In the genomic region with DNA sequence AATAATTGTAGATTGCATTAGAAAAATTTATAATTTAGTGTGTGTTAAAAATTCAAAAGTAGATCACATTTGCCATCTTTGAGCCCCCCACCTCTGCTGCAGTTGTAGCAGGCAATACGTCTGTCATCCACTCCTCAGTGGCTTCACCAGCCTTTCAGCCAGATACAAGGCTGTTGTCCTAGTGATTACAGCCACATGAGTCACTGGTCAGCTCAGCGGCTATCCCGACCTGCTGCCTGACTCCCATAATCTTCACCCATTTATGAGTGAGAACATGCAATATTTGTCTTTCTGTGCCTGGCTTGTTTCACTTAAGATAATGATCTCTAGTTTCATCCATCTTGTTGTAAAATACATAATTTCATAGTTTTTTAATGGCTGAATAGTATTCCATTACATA, we compare ENCODE assay signal across 24 cellular contexts. TPM values are rescaled to one million over a fixed set of nuclear protein-coding genes. Genes with fewer than 3 reads are reported as not detected.
DNase-seq lines count a peak whose midpoint lies in the region; ATAC-seq, FAIRE-seq and TF ChIP-seq lines count a peak whose summit lies in the region.
"Had no signal": no experiment of that assay in that cellular context is flagged by ENCODE, and none has a peak within 500 bp of the region (broad histone marks: within the 10 kb centered on the region; RNA-seq: fewer than 3 reads in every experiment).

No MANE protein-coding gene starts in this region.

- H3K27ac ChIP-seq in HepG2 (ENCODE audit: extremely low read length, insufficient read depth, low read length) = no peak overlapping the region
- H3K27ac ChIP-seq in right lobe of liver = no peak overlapping the region
- no peak overlapping the region for H3K27ac ChIP-seq in fibroblast of lung (ENCODE audit: insufficient read depth, low read length)
- no peak overlapping the region for H3K27ac ChIP-seq in testis
- H3K27ac ChIP-seq: C4-2B, epithelial cell of prostate, Peyer's patch, upper lobe of right lung had no signal

- BruUV-seq in HepG2 (replicated peaks; lab: Mats Ljungman, UMichigan) = no TSS peak

- H3K4me1 ChIP-seq in HepG2 (ENCODE audit: insufficient read depth, low read length) (no peaks in the 10 kb centered on the region), right lobe of liver (no peaks in the 10 kb centered on the region), fibroblast of lung (ENCODE audit: control insufficient read depth, extremely low read depth, insufficient read depth, low read length) (no peaks in the 10 kb centered on the region), testis (no peaks in the 10 kb centered on the region)
- H3K4me1 ChIP-seq: Peyer's patch, upper lobe of right lung had no signal

- H2AFZ ChIP-seq in HepG2 (ENCODE audit: low read length) (no peak overlapping the region), fibroblast of lung (ENCODE audit: low read length) (no peak overlapping the region)

- H3K36me3 ChIP-seq in HepG2 (replicated peaks in 1 of 2; ENCODE audit: control insufficient read depth in 1 of 2, insufficient read depth in 2 of 2, low read length in 2 of 2) (no peaks in the 10 kb centered on the region), right lobe of liver (no peaks in the 10 kb centered on the region), fibroblast of lung (ENCODE audit: control insufficient read depth, insufficient read depth, low read length) (no peaks in the 10 kb centered on the region), testis (ENCODE audit: low read depth, missing control alignments) (no peaks in the 10 kb centered on the region)
- H3K36me3 ChIP-seq: Peyer's patch, upper lobe of right lung had no signal

- TF ChIP-seq CTCF in HepG2 (CRISPR knock-in tag; IDR thresholded peaks at IDR 0.05) (no peak), right lobe of liver (IDR thresholded peaks at IDR 0.05) (no peak), fibroblast of lung (conservative IDR thresholded peaks at IDR 0.05 in 1 of 2, IDR thresholded peaks at IDR 0.05 in 1 of 2; ENCODE audit: low read depth in 1 of 2, low read length in 2 of 2) (no peak), progenitor cell of endocrine pancreas (IDR thresholded peaks at IDR 0.05; ENCODE audit: unreplicated experiment) (no peak), testis (IDR thresholded peaks at IDR 0.05) (no peak)

- peak; percentile 10 for DNase-seq in HepG2 (ENCODE audit: low spot score)
- DNase-seq in right lobe of liver = no peak
- peak; percentile 39 for DNase-seq in RPMI7951 (ENCODE audit: low read depth)
- DNase-seq in fibroblast of lung (ENCODE audit: low read depth in 2 of 2) = peak; percentile 1 to 4
- no peak for DNase-seq in stimulated activated naive B cell treated with anti-CD40 and anti-IgM and Interleukin-4, amounts not matched to agents 10 μg/mL and 1 μg/mL and 100 μg/mL, for 72 hours
- no peak for DNase-seq in progenitor cell of endocrine pancreas (ENCODE audit: low spot score, unreplicated experiment)
- no peak for DNase-seq in testis
- no peak for DNase-seq in stimulated activated CD4-positive, alpha-beta T cell treated with anti-CD3 and anti-CD28 coated beads, Interleukin-4, amount 100 ng/mL, for 4 hours
- DNase-seq: activated CD4-positive, alpha-beta T cell treated with anti-CD3 and anti-CD28 coated beads, Interleukin-2, amount 50 U/mL, for 4 hours; activated naive CD4-positive, alpha-beta T cell treated with anti-CD3 and anti-CD28 coated beads, Interleukin-2, amount 50 U/mL, for 16 hours; dermis blood vessel endothelial cell; DND-41; immature natural killer cell; NCI-H1930; NCI-H526 treated with DMSO at 0.1 percent for 48 hours; Peyer's patch; stimulated activated naive CD4-positive, alpha-beta T cell; SW 1271; upper lobe of right lung had no signal

- in situ Hi-C loops in HepG2 (cut with HindIII; ENCODE audit: extremely low pct_ligation_motif_present, low pct_unique_long_range_greater_than_20kb) = no loop called here

- peak; percentile 65; the same call in 2 of the 3 replicates for ATAC-seq in HepG2
- no peak for ATAC-seq in right lobe of liver
- ATAC-seq in stimulated activated naive B cell treated with anti-CD40 and anti-IgM and Interleukin-4, amounts not matched to agents 10 μg/mL and 1 μg/mL and 100 μg/mL, for 72 hours (replicated peaks) = no peak
- ATAC-seq: upper lobe of right lung had no signal

- WGBS in HepG2 (ENCODE audit: low lambda C conversion rate) = 3% methylated on average over 3 of the region's 3 CpGs
- 67% methylated on average over 3 of the region's 3 CpGs for WGBS in right lobe of liver (ENCODE audit: insufficient coverage, low coverage, low lambda C conversion rate, missing lambda C conversion rate)
- WGBS in testis, 2 donors = 84 to 87% methylated on average over 3 of the region's 3 CpGs

- H3K27me3 ChIP-seq in HepG2 (ENCODE audit: control insufficient read depth in 1 of 2, insufficient read depth in 2 of 2, low read length in 2 of 2) = peaks cover 0 to 3% of the 10 kb centered on the region in 2 experiments; a peak in 1 of 5 replicates
- H3K27me3 ChIP-seq in right lobe of liver = no peaks in the 10 kb centered on the region
- H3K27me3 ChIP-seq in fibroblast of lung (ENCODE audit: control insufficient read depth, insufficient read depth, low read length) = no peaks in the 10 kb centered on the region
- H3K27me3 ChIP-seq in testis = no peaks in the 10 kb centered on the region
- H3K27me3 ChIP-seq: Peyer's patch, upper lobe of right lung had no signal

- H4K20me1 ChIP-seq in HepG2 (ENCODE audit: insufficient read depth, low read length) (no peaks in the 10 kb centered on the region), fibroblast of lung (ENCODE audit: control insufficient read depth, extremely low read depth, insufficient read depth, low read length) (no peaks in the 10 kb centered on the region)

- H3K9me3 ChIP-seq in HepG2 (ENCODE audit: low read length) (no peaks in the 10 kb centered on the region), right lobe of liver (no peaks in the 10 kb centered on the region), fibroblast of lung (ENCODE audit: control insufficient read depth, insufficient read depth, low read depth, low read length) (no peaks in the 10 kb centered on the region), testis (no peaks in the 10 kb centered on the region)
- H3K9me3 ChIP-seq: Peyer's patch, upper lobe of right lung had no signal

- POLR2A ChIA-PET in HepG2 (lab: Yijun Ruan, JAX) = no interaction called here

- H3K27me3 Mint-ChIP-seq in stimulated activated naive B cell treated with anti-CD40 and anti-IgM and Interleukin-4, amounts not matched to agents 10 μg/mL and 1 μg/mL and 100 μg/mL, for 72 hours = peaks cover 8 to 19% of the 10 kb centered on the region in 2 donors
- H3K27me3 Mint-ChIP-seq in progenitor cell of endocrine pancreas = no peaks in the 10 kb centered on the region

- intact Hi-C loops in HepG2 (cut with micrococcal nuclease; ENCODE audit: unreplicated experiment) (no loop called here), right lobe of liver (cut with DNase I) (no loop called here), testis (cut with DNase I; ENCODE audit: low total_unique reads) (no loop called here)

- H3K4me3 Mint-ChIP-seq in stimulated activated naive B cell treated with anti-CD40 and anti-IgM and Interleukin-4, amounts not matched to agents 10 μg/mL and 1 μg/mL and 100 μg/mL, for 72 hours = no peak overlapping the region
- no peak overlapping the region for H3K4me3 Mint-ChIP-seq in progenitor cell of endocrine pancreas (ENCODE audit: low read depth)
- H3K4me3 Mint-ChIP-seq: immature natural killer cell, nephron had no signal

- no peak for TF ChIP-seq POLR2A in HepG2 (IDR thresholded peaks at IDR 0.05; ENCODE audit: insufficient read depth in 1 of 2, low read depth in 2 of 2, low read length in 2 of 2)
- TF ChIP-seq POLR2A in right lobe of liver (IDR thresholded peaks at IDR 0.05) = no peak
- TF ChIP-seq POLR2A in testis (IDR thresholded peaks at IDR 0.05) = no peak

- H3K4me1 Mint-ChIP-seq in stimulated activated naive B cell treated with anti-CD40 and anti-IgM and Interleukin-4, amounts not matched to agents 10 μg/mL and 1 μg/mL and 100 μg/mL, for 72 hours = no peaks in the 10 kb centered on the region
- no peaks in the 10 kb centered on the region for H3K4me1 Mint-ChIP-seq in progenitor cell of endocrine pancreas (ENCODE audit: low read depth)
- H3K4me1 Mint-ChIP-seq: immature natural killer cell, nephron had no signal

- no peak overlapping the region for H3K4me2 ChIP-seq in HepG2 (ENCODE audit: low read depth, low read length)
- no peak overlapping the region for H3K4me2 ChIP-seq in fibroblast of lung (ENCODE audit: extremely low read depth, insufficient read depth, low read length)

- no peak for FAIRE-seq in HepG2 (lab: Jason Lieb, UNC)

- H3K4me3 ChIP-seq in HepG2 (replicated peaks in 1 of 3; ENCODE audit: insufficient read depth in 1 of 3, low read depth in 2 of 3, low read length in 3 of 3) (no peak overlapping the region), right lobe of liver (no peak overlapping the region), fibroblast of lung (replicated peaks in 1 of 4; ENCODE audit: control extremely low read depth in 1 of 4, insufficient read depth in 1 of 4, low read depth in 3 of 4, low read length in 4 of 4) (no peak overlapping the region), testis (no peak overlapping the region)
- H3K4me3 ChIP-seq: Peyer's patch, upper lobe of right lung had no signal

- no peaks in the 10 kb centered on the region for H3K36me3 Mint-ChIP-seq in stimulated activated naive B cell treated with anti-CD40 and anti-IgM and Interleukin-4, amounts not matched to agents 10 μg/mL and 1 μg/mL and 100 μg/mL, for 72 hours
- H3K36me3 Mint-ChIP-seq in progenitor cell of endocrine pancreas (ENCODE audit: insufficient read depth) = no peaks in the 10 kb centered on the region

- H3K9ac ChIP-seq in HepG2 (ENCODE audit: insufficient read depth, low read depth, low read length) (no peak overlapping the region), fibroblast of lung (ENCODE audit: insufficient read depth, low read length) (no peak overlapping the region)

- H3K79me2 ChIP-seq in HepG2 (ENCODE audit: insufficient read depth, low read length) (no peaks in the 10 kb centered on the region), fibroblast of lung (ENCODE audit: control insufficient read depth, insufficient read depth, low read length) (no peaks in the 10 kb centered on the region)

- no peak for TF ChIP-seq EP300 in HepG2 (IDR thresholded peaks at IDR 0.05; ENCODE audit: low read depth in 2 of 2, low read length in 2 of 2)
- no peak for TF ChIP-seq EP300 in HepG2 (CRISPR knock-in tag; IDR thresholded peaks at IDR 0.05; ENCODE audit: borderline replicate concordance)

- CTCF ChIA-PET in HepG2 (lab: Yijun Ruan, JAX; ENCODE audit: low intra/inter-chr PET ratio, low total read pairs) = no interaction called here

- H3K27ac Mint-ChIP-seq in stimulated activated naive B cell treated with anti-CD40 and anti-IgM and Interleukin-4, amounts not matched to agents 10 μg/mL and 1 μg/mL and 100 μg/mL, for 72 hours = peak overlapping the region; percentile 9
- H3K27ac Mint-ChIP-seq in progenitor cell of endocrine pancreas = no peak overlapping the region
- H3K27ac Mint-ChIP-seq: immature natural killer cell, nephron had no signal

- peaks cover 13 to 16% of the 10 kb centered on the region in 2 donors for H3K9me3 Mint-ChIP-seq in stimulated activated naive B cell treated with anti-CD40 and anti-IgM and Interleukin-4, amounts not matched to agents 10 μg/mL and 1 μg/mL and 100 μg/mL, for 72 hours
- H3K9me3 Mint-ChIP-seq in progenitor cell of endocrine pancreas (ENCODE audit: low read depth) = no peaks in the 10 kb centered on the region

- TF ChIP-seq RAD21 in HepG2 (CRISPR knock-in tag; IDR thresholded peaks at IDR 0.05) = no peak

RNA-seq across cellular contexts. Expression of a gene that starts 9.2 kb away (rescaled TPM):
- not detected in 2 replicates for total RNA-seq in HepG2 (2016; rRNA removed; fragmentation: Illumina TruSeq; extraction: Trizol)
- not detected in 2 replicates for total RNA-seq in HepG2 (2016; cell fraction: cytosol; rRNA removed; fragmentation: Illumina TruSeq; extraction: Trizol; ENCODE audit: low read depth)
- total RNA-seq in HepG2 (2016; cell fraction: insoluble cytoplasmic fraction; rRNA removed; fragmentation: Illumina TruSeq; extraction: Trizol) = not detected in 2 replicates
- total RNA-seq in HepG2 (2016; cell fraction: membrane; rRNA removed; fragmentation: Illumina TruSeq; extraction: Trizol) = not detected in 2 replicates
- 0.06 TPM in 1 of 2 replicates, not detected in the other for total RNA-seq in HepG2 (2016; cell fraction: nucleus; rRNA removed; fragmentation: Illumina TruSeq; extraction: Trizol)
- polyA plus RNA-seq in HepG2 (2011; rRNA removed) = not detected in 2 replicates
- polyA plus RNA-seq in HepG2 (2011; cell fraction: cytosol; rRNA removed) = not detected in 2 replicates
- 0.05 TPM in 1 of 2 replicates, not detected in the other for polyA plus RNA-seq in HepG2 (2011; cell fraction: nucleus; rRNA removed)
- polyA plus RNA-seq in HepG2 (2012) = 0.05 TPM in 1 of 2 replicates, not detected in the other
- polyA plus RNA-seq in HepG2 (2016; cell fraction: cytosol; fragmentation: Illumina TruSeq; extraction: Trizol; ENCODE audit: low read depth) = not detected in 2 replicates
- not detected in 2 replicates for polyA plus RNA-seq in HepG2 (2016; cell fraction: insoluble cytoplasmic fraction; fragmentation: Illumina TruSeq; extraction: Trizol; ENCODE audit: low read depth)
- not detected in 2 replicates for polyA plus RNA-seq in HepG2 (2016; cell fraction: membrane; fragmentation: Illumina TruSeq; extraction: Trizol; ENCODE audit: low read depth)
- polyA plus RNA-seq in HepG2 (2016; cell fraction: nucleus; fragmentation: Illumina TruSeq; extraction: Trizol; ENCODE audit: insufficient read depth, low read depth) = not detected in 2 replicates
- polyA minus RNA-seq in HepG2 (2011; rRNA and poly(A)+ RNA removed; ENCODE audit: low replicate concordance) = not detected in 2 replicates
- polyA minus RNA-seq in HepG2 (2011; cell fraction: cytosol; rRNA and poly(A)+ RNA removed) = not detected in 2 replicates
- polyA minus RNA-seq in HepG2 (2011; cell fraction: nucleus; rRNA and poly(A)+ RNA removed) = 0.12 and 0.13 TPM in 2 replicates
- not detected for total RNA-seq in right lobe of liver
- total RNA-seq in RPMI7951 (2014; rRNA removed; shearing (Covaris generic)) = not detected in 2 replicates
- not detected in 2 replicates for total RNA-seq in fibroblast of lung
- polyA plus RNA-seq in fibroblast of lung = not detected in 2 replicates
- not detected in 2 replicates for polyA plus RNA-seq in fibroblast of lung (2012)
- not detected in 2 replicates for polyA minus RNA-seq in fibroblast of lung (ENCODE audit: low replicate concordance)
- total RNA-seq in progenitor cell of endocrine pancreas = not detected in 2 replicates
- under 1 TPM; 0.31 to 0.43 TPM for total RNA-seq in testis
- not detected for polyA plus RNA-seq in testis (ENCODE audit: insufficient read depth, low read depth, low replicate concordance)
- total RNA-seq: dermis blood vessel endothelial cell, glomerular endothelial cell, Peyer's patch, renal cortical epithelial cell, upper lobe of right lung had no signal
- polyA plus RNA-seq: immature natural killer cell had no signal

RNA-seq across cellular contexts. Expression of a gene that starts 11.7 kb away (rescaled TPM):
- total RNA-seq in HepG2 (2016; rRNA removed; fragmentation: Illumina TruSeq; extraction: Trizol) (not detected in 2 replicates), right lobe of liver (not detected), fibroblast of lung (not detected in 2 replicates), progenitor cell of endocrine pancreas (not detected in 2 replicates), testis (under 1 TPM in 1 of 2 donors, not detected in 1; 0.19 TPM)
- total RNA-seq in HepG2 (2016; cell fraction: cytosol; rRNA removed; fragmentation: Illumina TruSeq; extraction: Trizol; ENCODE audit: low read depth) = not detected in 2 replicates
- not detected in 2 replicates for total RNA-seq in HepG2 (2016; cell fraction: insoluble cytoplasmic fraction; rRNA removed; fragmentation: Illumina TruSeq; extraction: Trizol)
- not detected in 2 replicates for total RNA-seq in HepG2 (2016; cell fraction: membrane; rRNA removed; fragmentation: Illumina TruSeq; extraction: Trizol)
- total RNA-seq in HepG2 (2016; cell fraction: nucleus; rRNA removed; fragmentation: Illumina TruSeq; extraction: Trizol) = not detected in 2 replicates
- polyA plus RNA-seq in HepG2 (2011; rRNA removed) (0.07 TPM in 1 of 2 replicates, not detected in the other), fibroblast of lung (not detected in 2 replicates), testis (ENCODE audit: insufficient read depth, low read depth, low replicate concordance) (0.18 TPM)
- not detected in 2 replicates for polyA plus RNA-seq in HepG2 (2011; cell fraction: cytosol; rRNA removed)
- not detected in 2 replicates for polyA plus RNA-seq in HepG2 (2011; cell fraction: nucleus; rRNA removed)
- not detected in 2 replicates for polyA plus RNA-seq in HepG2 (2012)
- not detected in 2 replicates for polyA plus RNA-seq in HepG2 (2016; cell fraction: cytosol; fragmentation: Illumina TruSeq; extraction: Trizol; ENCODE audit: low read depth)
- not detected in 2 replicates for polyA plus RNA-seq in HepG2 (2016; cell fraction: insoluble cytoplasmic fraction; fragmentation: Illumina TruSeq; extraction: Trizol; ENCODE audit: low read depth)
- polyA plus RNA-seq in HepG2 (2016; cell fraction: membrane; fragmentation: Illumina TruSeq; extraction: Trizol; ENCODE audit: low read depth) = not detected in 2 replicates
- not detected in 2 replicates for polyA plus RNA-seq in HepG2 (2016; cell fraction: nucleus; fragmentation: Illumina TruSeq; extraction: Trizol; ENCODE audit: insufficient read depth, low read depth)
- polyA minus RNA-seq in HepG2 (2011; rRNA and poly(A)+ RNA removed; ENCODE audit: low replicate concordance) = 0.40 TPM in 1 of 2 replicates, not detected in the other
- not detected in 2 replicates for polyA minus RNA-seq in HepG2 (2011; cell fraction: cytosol; rRNA and poly(A)+ RNA removed)
- not detected in 2 replicates for polyA minus RNA-seq in HepG2 (2011; cell fraction: nucleus; rRNA and poly(A)+ RNA removed)
- not detected in 2 replicates for total RNA-seq in RPMI7951 (2014; rRNA removed; shearing (Covaris generic))
- polyA plus RNA-seq in fibroblast of lung (2012) = not detected in 2 replicates
- not detected in 2 replicates for polyA minus RNA-seq in fibroblast of lung (ENCODE audit: low replicate concordance)
- total RNA-seq: dermis blood vessel endothelial cell, glomerular endothelial cell, Peyer's patch, renal cortical epithelial cell, upper lobe of right lung had no signal
- polyA plus RNA-seq: immature natural killer cell had no signal

RNA-seq across cellular contexts. Expression of a gene that starts 28.1 kb away (rescaled TPM):
- total RNA-seq in HepG2 (2016; rRNA removed; fragmentation: Illumina TruSeq; extraction: Trizol) = not detected in 2 replicates
- total RNA-seq in HepG2 (2016; cell fraction: cytosol; rRNA removed; fragmentation: Illumina TruSeq; extraction: Trizol; ENCODE audit: low read depth) = not detected in 2 replicates
- not detected in 2 replicates for total RNA-seq in HepG2 (2016; cell fraction: insoluble cytoplasmic fraction; rRNA removed; fragmentation: Illumina TruSeq; extraction: Trizol)
- not detected in 2 replicates for total RNA-seq in HepG2 (2016; cell fraction: membrane; rRNA removed; fragmentation: Illumina TruSeq; extraction: Trizol)
- not detected in 2 replicates for total RNA-seq in HepG2 (2016; cell fraction: nucleus; rRNA removed; fragmentation: Illumina TruSeq; extraction: Trizol)
- polyA plus RNA-seq in HepG2 (2011; rRNA removed) = 0.18 TPM in 1 of 2 replicates, not detected in the other
- polyA plus RNA-seq in HepG2 (2011; cell fraction: cytosol; rRNA removed) = 0.04 TPM in 1 of 2 replicates, not detected in the other
- polyA plus RNA-seq in HepG2 (2011; cell fraction: nucleus; rRNA removed) = not detected in 2 replicates
- polyA plus RNA-seq in HepG2 (2012) = not detected in 2 replicates
- not detected in 2 replicates for polyA plus RNA-seq in HepG2 (2016; cell fraction: cytosol; fragmentation: Illumina TruSeq; extraction: Trizol; ENCODE audit: low read depth)
- not detected in 2 replicates for polyA plus RNA-seq in HepG2 (2016; cell fraction: insoluble cytoplasmic fraction; fragmentation: Illumina TruSeq; extraction: Trizol; ENCODE audit: low read depth)
- polyA plus RNA-seq in HepG2 (2016; cell fraction: membrane; fragmentation: Illumina TruSeq; extraction: Trizol; ENCODE audit: low read depth) = not detected in 2 replicates
- not detected in 2 replicates for polyA plus RNA-seq in HepG2 (2016; cell fraction: nucleus; fragmentation: Illumina TruSeq; extraction: Trizol; ENCODE audit: insufficient read depth, low read depth)
- not detected in 2 replicates for polyA minus RNA-seq in HepG2 (2011; rRNA and poly(A)+ RNA removed; ENCODE audit: low replicate concordance)
- polyA minus RNA-seq in HepG2 (2011; cell fraction: cytosol; rRNA and poly(A)+ RNA removed) = not detected in 2 replicates
- not detected in 2 replicates for polyA minus RNA-seq in HepG2 (2011; cell fraction: nucleus; rRNA and poly(A)+ RNA removed)
- not detected for total RNA-seq in right lobe of liver
- total RNA-seq in RPMI7951 (2014; rRNA removed; shearing (Covaris generic)) = not detected in 2 replicates
- not detected in 2 replicates for total RNA-seq in fibroblast of lung
- not detected in 2 replicates for polyA plus RNA-seq in fibroblast of lung
- polyA plus RNA-seq in fibroblast of lung (2012) = not detected in 2 replicates
- not detected in 2 replicates for polyA minus RNA-seq in fibroblast of lung (ENCODE audit: low replicate concordance)
- not detected in 2 replicates for total RNA-seq in progenitor cell of endocrine pancreas
- under 1 TPM; 0.06 to 0.39 TPM for total RNA-seq in testis
- not detected for polyA plus RNA-seq in testis (ENCODE audit: insufficient read depth, low read depth, low replicate concordance)
- total RNA-seq: dermis blood vessel endothelial cell, glomerular endothelial cell, Peyer's patch, renal cortical epithelial cell, upper lobe of right lung had no signal
- polyA plus RNA-seq: immature natural killer cell had no signal

RNA-seq across cellular contexts. Expression of a gene that starts 51.4 kb away (rescaled TPM):
- total RNA-seq in HepG2 (2016; rRNA removed; fragmentation: Illumina TruSeq; extraction: Trizol) = not detected in 2 replicates
- not detected in 2 replicates for total RNA-seq in HepG2 (2016; cell fraction: cytosol; rRNA removed; fragmentation: Illumina TruSeq; extraction: Trizol; ENCODE audit: low read depth)
- not detected in 2 replicates for total RNA-seq in HepG2 (2016; cell fraction: insoluble cytoplasmic fraction; rRNA removed; fragmentation: Illumina TruSeq; extraction: Trizol)
- not detected in 2 replicates for total RNA-seq in HepG2 (2016; cell fraction: membrane; rRNA removed; fragmentation: Illumina TruSeq; extraction: Trizol)
- total RNA-seq in HepG2 (2016; cell fraction: nucleus; rRNA removed; fragmentation: Illumina TruSeq; extraction: Trizol) = not detected in 2 replicates
- polyA plus RNA-seq in HepG2 (2011; rRNA removed) = not detected in 2 replicates
- polyA plus RNA-seq in HepG2 (2011; cell fraction: cytosol; rRNA removed) = not detected in 2 replicates
- 0.23 and 0.32 TPM in 2 replicates for polyA plus RNA-seq in HepG2 (2011; cell fraction: nucleus; rRNA removed)
- not detected in 2 replicates for polyA plus RNA-seq in HepG2 (2012)
- polyA plus RNA-seq in HepG2 (2016; cell fraction: cytosol; fragmentation: Illumina TruSeq; extraction: Trizol; ENCODE audit: low read depth) = not detected in 2 replicates
- not detected in 2 replicates for polyA plus RNA-seq in HepG2 (2016; cell fraction: insoluble cytoplasmic fraction; fragmentation: Illumina TruSeq; extraction: Trizol; ENCODE audit: low read depth)
- polyA plus RNA-seq in HepG2 (2016; cell fraction: membrane; fragmentation: Illumina TruSeq; extraction: Trizol; ENCODE audit: low read depth) = not detected in 2 replicates
- polyA plus RNA-seq in HepG2 (2016; cell fraction: nucleus; fragmentation: Illumina TruSeq; extraction: Trizol; ENCODE audit: insufficient read depth, low read depth) = not detected in 2 replicates
- not detected in 2 replicates for polyA minus RNA-seq in HepG2 (2011; rRNA and poly(A)+ RNA removed; ENCODE audit: low replicate concordance)
- not detected in 2 replicates for polyA minus RNA-seq in HepG2 (2011; cell fraction: cytosol; rRNA and poly(A)+ RNA removed)
- not detected in 2 replicates for polyA minus RNA-seq in HepG2 (2011; cell fraction: nucleus; rRNA and poly(A)+ RNA removed)
- not detected for total RNA-seq in right lobe of liver
- not detected in 2 replicates for total RNA-seq in RPMI7951 (2014; rRNA removed; shearing (Covaris generic))
- total RNA-seq in fibroblast of lung = not detected in 2 replicates
- not detected in 2 replicates for polyA plus RNA-seq in fibroblast of lung
- not detected in 2 replicates for polyA plus RNA-seq in fibroblast of lung (2012)
- polyA minus RNA-seq in fibroblast of lung (ENCODE audit: low replicate concordance) = not detected in 2 replicates
- total RNA-seq in progenitor cell of endocrine pancreas = not detected in 2 replicates
- total RNA-seq in testis = not detected
- not detected for polyA plus RNA-seq in testis (ENCODE audit: insufficient read depth, low read depth, low replicate concordance)
- total RNA-seq: dermis blood vessel endothelial cell, glomerular endothelial cell, Peyer's patch, renal cortical epithelial cell, upper lobe of right lung had no signal
- polyA plus RNA-seq: immature natural killer cell had no signal

RNA-seq across cellular contexts. Expression of a gene that starts 57.8 kb away (rescaled TPM):
- not detected in 2 replicates for total RNA-seq in HepG2 (2016; rRNA removed; fragmentation: Illumina TruSeq; extraction: Trizol)
- not detected in 2 replicates for total RNA-seq in HepG2 (2016; cell fraction: cytosol; rRNA removed; fragmentation: Illumina TruSeq; extraction: Trizol; ENCODE audit: low read depth)
- 0.03 and 0.06 TPM in 2 replicates for total RNA-seq in HepG2 (2016; cell fraction: insoluble cytoplasmic fraction; rRNA removed; fragmentation: Illumina TruSeq; extraction: Trizol)
- not detected in 2 replicates for total RNA-seq in HepG2 (2016; cell fraction: membrane; rRNA removed; fragmentation: Illumina TruSeq; extraction: Trizol)
- total RNA-seq in HepG2 (2016; cell fraction: nucleus; rRNA removed; fragmentation: Illumina TruSeq; extraction: Trizol) = 0.16 and 0.22 TPM in 2 replicates
- polyA plus RNA-seq in HepG2 (2011; rRNA removed) = 0.18 TPM in 2 replicates
- 0.11 and 0.12 TPM in 2 replicates for polyA plus RNA-seq in HepG2 (2011; cell fraction: cytosol; rRNA removed)
- polyA plus RNA-seq in HepG2 (2011; cell fraction: nucleus; rRNA removed) = 0.71 and 0.73 TPM in 2 replicates
- 0.08 TPM in 1 of 2 replicates, not detected in the other for polyA plus RNA-seq in HepG2 (2012)
- polyA plus RNA-seq in HepG2 (2016; cell fraction: cytosol; fragmentation: Illumina TruSeq; extraction: Trizol; ENCODE audit: low read depth) = not detected in 2 replicates
- 0.04 TPM in 1 of 2 replicates, not detected in the other for polyA plus RNA-seq in HepG2 (2016; cell fraction: insoluble cytoplasmic fraction; fragmentation: Illumina TruSeq; extraction: Trizol; ENCODE audit: low read depth)
- not detected in 2 replicates for polyA plus RNA-seq in HepG2 (2016; cell fraction: membrane; fragmentation: Illumina TruSeq; extraction: Trizol; ENCODE audit: low read depth)
- polyA plus RNA-seq in HepG2 (2016; cell fraction: nucleus; fragmentation: Illumina TruSeq; extraction: Trizol; ENCODE audit: insufficient read depth, low read depth) = 0.33 TPM in 2 replicates
- 2.2 TPM in 1 of 2 replicates, not detected in the other for polyA minus RNA-seq in HepG2 (2011; rRNA and poly(A)+ RNA removed; ENCODE audit: low replicate concordance)
- polyA minus RNA-seq in HepG2 (2011; cell fraction: cytosol; rRNA and poly(A)+ RNA removed) = not detected in 2 replicates
- polyA minus RNA-seq in HepG2 (2011; cell fraction: nucleus; rRNA and poly(A)+ RNA removed) = 1.0 and 1.2 TPM in 2 replicates
- not detected for total RNA-seq in right lobe of liver
- not detected in 2 replicates for total RNA-seq in RPMI7951 (2014; rRNA removed; shearing (Covaris generic))
- not detected in 2 replicates for total RNA-seq in fibroblast of lung
- polyA plus RNA-seq in fibroblast of lung = not detected in 2 replicates
- polyA plus RNA-seq in fibroblast of lung (2012) = not detected in 2 replicates
- polyA minus RNA-seq in fibroblast of lung (ENCODE audit: low replicate concordance) = not detected in 2 replicates
- not detected in 2 replicates for total RNA-seq in progenitor cell of endocrine pancreas
- 1 to 10 TPM; 1.4 to 1.8 TPM for total RNA-seq in testis
- 0.53 TPM for polyA plus RNA-seq in testis (ENCODE audit: insufficient read depth, low read depth, low replicate concordance)
- total RNA-seq: dermis blood vessel endothelial cell, glomerular endothelial cell, Peyer's patch, renal cortical epithelial cell, upper lobe of right lung had no signal
- polyA plus RNA-seq: immature natural killer cell had no signal

Comparison
In these comparisons a context has a peak if more than half of its experiments do, and no peak if none do; other contexts are left out.
1. DNase-seq: peak in HepG2 (single experiment), RPMI7951 (single experiment) and fibroblast of lung (2 of 2); none in right lobe of liver (0 of 3), stimulated activated naive B cell treated with anti-CD40 and anti-IgM and Interleukin-4, amounts not matched to agents 10 μg/mL and 1 μg/mL and 100 μg/mL, for 72 hours (single experiment), progenitor cell of endocrine pancreas (single experiment), testis (single experiment) and stimulated activated CD4-positive, alpha-beta T cell treated with anti-CD3 and anti-CD28 coated beads, Interleukin-4, amount 100 ng/mL, for 4 hours (0 of 2).